In genomic region chr5:143350790-143351603, GRCh38 we compare ENCODE assay signal across 8 cellular contexts. TPM values are rescaled to one million over a fixed set of nuclear protein-coding genes. Genes with fewer than 3 reads are reported as not detected.
DNase-seq lines count a peak whose midpoint lies in the region; ATAC-seq and TF ChIP-seq lines count a peak whose summit lies in the region.

No MANE protein-coding gene starts in this region.

- intact Hi-C loops in vagina (cut with DNase I) (no loop called here), body of pancreas (cut with DNase I) (no loop called here)

- peaks cover 100% of the 10 kb centered on the region for H3K79me2 ChIP-seq in GM23248 (ENCODE audit: insufficient read depth)

- H4K20me1 ChIP-seq in GM23248 (ENCODE audit: insufficient read depth) = peaks cover 54% of the 10 kb centered on the region

- in situ Hi-C loops in GM23248 (cut with MboI) = no loop called here

- TF ChIP-seq CTCF in kidney epithelial cell (IDR thresholded peaks at IDR 0.05; ENCODE audit: insufficient read depth, low read length, poor library complexity, severe bottlenecking) = no peak
- no peak for TF ChIP-seq CTCF in vagina (IDR thresholded peaks at IDR 0.05)
- no peak for TF ChIP-seq CTCF in body of pancreas (IDR thresholded peaks at IDR 0.05)

- H3K27me3 ChIP-seq in GM23248 (replicated peaks; ENCODE audit: insufficient read depth) (no peaks in the 10 kb centered on the region), kidney epithelial cell (ENCODE audit: control insufficient read depth, insufficient read depth, low read length) (no peaks in the 10 kb centered on the region), vagina (no peaks in the 10 kb centered on the region), body of pancreas (no peaks in the 10 kb centered on the region)

- H3K4me3 ChIP-seq in GM23248 (peak overlapping the region; percentile 27; the same call in 1 of the 2 replicates), kidney epithelial cell (ENCODE audit: low read depth, low read length) (no peak overlapping the region), vagina (no peak overlapping the region), body of pancreas (no peak overlapping the region)

- peak overlapping the region; percentile 75 for H3K27ac ChIP-seq in GM23248
- H3K27ac ChIP-seq in vagina = no peak overlapping the region
- H3K27ac ChIP-seq in body of pancreas = no peak overlapping the region

- no peak for TF ChIP-seq POLR2A in vagina (IDR thresholded peaks at IDR 0.05)
- TF ChIP-seq POLR2A in body of pancreas (IDR thresholded peaks at IDR 0.05) = no peak

- DNase-seq in AG20443 (ENCODE audit: low spot score) = peak; percentile 51
- peak; percentile 89 for DNase-seq in GM23248
- DNase-seq in SIG-M5 treated with dmso at 0.1 percent for 504 hours (lab: John Stamatoyannopoulos, UW; ENCODE audit: unreplicated experiment) = peak; percentile 72
- peak; percentile 38 for DNase-seq in kidney epithelial cell (ENCODE audit: low read depth)
- DNase-seq in DMS 273 (lab: John Stamatoyannopoulos, UW; ENCODE audit: unreplicated experiment) = no peak
- DNase-seq in vagina (ENCODE audit: extremely low spot score in 2 of 2) = no peak
- DNase-seq in NCI-H510A treated with DMSO at 0.1 percent for 48 hours (lab: John Stamatoyannopoulos, UW) = no peak
- no peak for DNase-seq in body of pancreas

- H3K4me1 ChIP-seq in GM23248 (ENCODE audit: insufficient read depth) (peaks cover 99% of the 10 kb centered on the region), vagina (peaks cover 81% of the 10 kb centered on the region), body of pancreas (peaks cover 25% of the 10 kb centered on the region)

- H3K36me3 ChIP-seq in GM23248 (ENCODE audit: low read depth) = peaks cover 18% of the 10 kb centered on the region
- no peaks in the 10 kb centered on the region for H3K36me3 ChIP-seq in kidney epithelial cell (ENCODE audit: control insufficient read depth, insufficient read depth, low read length)
- no peaks in the 10 kb centered on the region for H3K36me3 ChIP-seq in vagina
- no peaks in the 10 kb centered on the region for H3K36me3 ChIP-seq in body of pancreas (replicated peaks in 1 of 2; ENCODE audit: insufficient read depth in 1 of 2, low read depth in 2 of 2)

- WGBS in GM23248 (ENCODE audit: low coverage in 1 of 2, low lambda C conversion rate in 2 of 2, missing lambda C conversion rate in 2 of 2), 2 experiments = 32 to 35% methylated on average over 3 of the region's 3 CpGs
- 82 to 91% methylated on average over 3 of the region's 3 CpGs for WGBS in body of pancreas, 2 donors

- H3K9me3 ChIP-seq in GM23248 (ENCODE audit: low read depth) = no peaks in the 10 kb centered on the region
- H3K9me3 ChIP-seq in vagina = no peaks in the 10 kb centered on the region
- no peaks in the 10 kb centered on the region for H3K9me3 ChIP-seq in body of pancreas

- no peaks in the 10 kb centered on the region for H3K9me2 ChIP-seq in GM23248 (ENCODE audit: insufficient read depth)

- no peak for ATAC-seq in body of pancreas

- peaks cover 90% of the 10 kb centered on the region for H3F3A ChIP-seq in GM23248 (ENCODE audit: insufficient read depth)

- H3K9ac ChIP-seq in GM23248 = peak overlapping the region; percentile 14; the same call in 1 of the 2 replicates

- H2AFZ ChIP-seq in GM23248 = no peak overlapping the region

- peak overlapping the region; percentile 45 for H3K4me2 ChIP-seq in GM23248 (ENCODE audit: unreplicated experiment)

RNA-seq across cellular contexts. Expression of gene NR3C1, which starts 52.5 kb away (rescaled TPM):
- total RNA-seq in GM23248 (2014; rRNA removed; shearing (Covaris generic)) = 121 and 125 TPM in 2 replicates
- polyA plus RNA-seq in GM23248 (2016; fragmentation: Nextera tagmentation; extraction: Ambion mirVana) = 100 and 103 TPM in 2 replicates
- 18.3 and 25.3 TPM in 2 replicates for total RNA-seq in kidney epithelial cell
- total RNA-seq in vagina = 46.7 TPM
- total RNA-seq in body of pancreas = 10 to 100 TPM; 18.5 to 25.2 TPM

Comparison
In these comparisons a context has a peak if more than half of its experiments do, and no peak if none do; other contexts are left out.
1. DNase-seq: peak in AG20443 (single experiment), GM23248 (single experiment), SIG-M5 treated with dmso at 0.1 percent for 504 hours (single experiment) and kidney epithelial cell (single experiment); none in DMS 273 (single experiment), vagina (0 of 2), NCI-H510A treated with DMSO at 0.1 percent for 48 hours (single experiment) and body of pancreas (0 of 4).